7 cellular contexts compared by ENCODE assay signal in the genomic region with DNA sequence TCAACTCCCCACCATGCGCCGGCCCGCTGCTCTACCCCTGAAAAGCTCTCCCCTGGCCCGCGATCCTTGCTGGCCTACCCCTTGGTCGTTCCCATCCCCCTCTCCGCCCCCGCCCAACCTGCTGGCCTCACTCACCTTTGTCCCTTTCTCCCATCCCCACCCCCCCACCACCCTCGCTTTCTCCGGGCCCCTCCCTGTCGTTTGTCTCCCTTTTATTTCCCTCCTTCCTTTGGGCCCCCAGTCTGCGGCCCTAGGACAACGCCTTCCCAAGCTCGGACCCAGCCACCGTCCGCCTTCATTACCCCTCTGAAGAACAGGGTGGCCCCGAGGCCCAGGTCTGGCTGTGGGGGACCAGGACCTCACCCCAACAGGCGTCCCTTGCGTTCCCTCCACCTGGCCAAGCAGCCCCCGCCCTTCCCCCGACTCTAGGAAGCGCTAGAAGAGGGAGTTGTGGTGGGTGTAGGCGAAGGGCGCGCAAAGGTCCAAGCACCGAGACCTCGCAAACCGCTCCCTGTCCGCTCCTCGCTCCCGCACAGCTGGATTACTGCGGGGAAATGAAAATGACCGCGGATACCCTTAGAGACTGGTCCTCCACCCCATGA. TPM values are rescaled to one million over a fixed set of nuclear protein-coding genes. Genes with fewer than 3 reads are reported as not detected.
DNase-seq lines count a peak whose midpoint lies in the region; ATAC-seq, FAIRE-seq and TF ChIP-seq lines count a peak whose summit lies in the region.
"Had no signal": no experiment of that assay in that cellular context is flagged by ENCODE, and none has a peak within 500 bp of the region (broad histone marks: within the 10 kb centered on the region; RNA-seq: fewer than 3 reads in every experiment).

No MANE protein-coding gene starts in this region.

- TF ChIP-seq RAD21 in neural cell (conservative IDR thresholded peaks at IDR 0.05), result no peak

- FAIRE-seq in GM12892 (lab: Jason Lieb, UNC), result no peak

- H3K27ac ChIP-seq in brain microvascular endothelial cell, result no peak overlapping the region
- no peak overlapping the region for H3K27ac ChIP-seq in neural cell (ENCODE audit: low read length)

- no peaks in the 10 kb centered on the region for H3F3A ChIP-seq in neural cell (ENCODE audit: insufficient read depth, low read length, poor library complexity, severe bottlenecking)

- H3K36me3 ChIP-seq in brain microvascular endothelial cell (replicated peaks) (no peaks in the 10 kb centered on the region), neural cell (ENCODE audit: insufficient read depth, low read length) (no peaks in the 10 kb centered on the region)

- no peak for ATAC-seq in HG02840 (IDR thresholded peaks at IDR 0.05; ENCODE audit: low FRiP score, unreplicated experiment)
- ATAC-seq in HG02852 (IDR thresholded peaks at IDR 0.05; ENCODE audit: unreplicated experiment), result no peak

- H2AFZ ChIP-seq in neural cell (ENCODE audit: low read depth, low read length), result no peak overlapping the region

- H3K4me3 ChIP-seq in GM12864 (ENCODE audit: low read depth, low read length), result peak overlapping the region; percentile 52
- peak overlapping the region; percentile 39 for H3K4me3 ChIP-seq in brain microvascular endothelial cell (ENCODE audit: low read depth, low read length)
- peak overlapping the region; percentile 59 for H3K4me3 ChIP-seq in neural cell (ENCODE audit: low read length)

- no peak overlapping the region for H3K4me2 ChIP-seq in neural cell (ENCODE audit: low read length)

- DNase-seq in GM12864 (ENCODE audit: low read depth) (no peak), brain microvascular endothelial cell (no peak), GM12892 (ENCODE audit: insufficient read length) (no peak)
- DNase-seq: NCI-H1105 had no signal

- TF ChIP-seq CTCF in GM12864 (IDR thresholded peaks at IDR 0.05; ENCODE audit: low read depth, low read length, missing control alignments), result no peak
- no peak for TF ChIP-seq CTCF in brain microvascular endothelial cell (IDR thresholded peaks at IDR 0.05; ENCODE audit: low read depth, low read length, missing control alignments)
- no peak for TF ChIP-seq CTCF in neural cell (IDR thresholded peaks at IDR 0.05; ENCODE audit: poor library complexity, severe bottlenecking)

- H4K20me1 ChIP-seq in neural cell (ENCODE audit: insufficient read depth), result no peaks in the 10 kb centered on the region

- no peaks in the 10 kb centered on the region for H3K9me2 ChIP-seq in neural cell (ENCODE audit: insufficient read depth, low read length)

- in situ Hi-C loops in brain microvascular endothelial cell (cut with HindIII; ENCODE audit: low pct_ligation_motif_present, low sequenced_read_pairs), result no loop called here

- H3K79me2 ChIP-seq in neural cell (replicated peaks; ENCODE audit: insufficient read depth, low read length), result no peaks in the 10 kb centered on the region

- H3K27me3 ChIP-seq in brain microvascular endothelial cell (replicated peaks) (no peaks in the 10 kb centered on the region), neural cell (ENCODE audit: insufficient read depth, low read depth, low read length) (peaks cover 13% of the 10 kb centered on the region)

- peak overlapping the region; percentile 9 for H3K9ac ChIP-seq in neural cell (ENCODE audit: low read length)

- H3K9me3 ChIP-seq in neural cell (ENCODE audit: low read length), result no peaks in the 10 kb centered on the region

- TF ChIP-seq EP300 in neural cell (conservative IDR thresholded peaks at IDR 0.05; ENCODE audit: poor library complexity, severe bottlenecking), result no peak

- no peak for TF ChIP-seq POLR2A in GM12892 (IDR thresholded peaks at IDR 0.05; ENCODE audit: low read depth, low read length)

TF ChIP-seq in neural cell, 6 proteins besides CTCF, POLR2A, EP300 and RAD21:
- TF ChIP-seq, protein P1, sequence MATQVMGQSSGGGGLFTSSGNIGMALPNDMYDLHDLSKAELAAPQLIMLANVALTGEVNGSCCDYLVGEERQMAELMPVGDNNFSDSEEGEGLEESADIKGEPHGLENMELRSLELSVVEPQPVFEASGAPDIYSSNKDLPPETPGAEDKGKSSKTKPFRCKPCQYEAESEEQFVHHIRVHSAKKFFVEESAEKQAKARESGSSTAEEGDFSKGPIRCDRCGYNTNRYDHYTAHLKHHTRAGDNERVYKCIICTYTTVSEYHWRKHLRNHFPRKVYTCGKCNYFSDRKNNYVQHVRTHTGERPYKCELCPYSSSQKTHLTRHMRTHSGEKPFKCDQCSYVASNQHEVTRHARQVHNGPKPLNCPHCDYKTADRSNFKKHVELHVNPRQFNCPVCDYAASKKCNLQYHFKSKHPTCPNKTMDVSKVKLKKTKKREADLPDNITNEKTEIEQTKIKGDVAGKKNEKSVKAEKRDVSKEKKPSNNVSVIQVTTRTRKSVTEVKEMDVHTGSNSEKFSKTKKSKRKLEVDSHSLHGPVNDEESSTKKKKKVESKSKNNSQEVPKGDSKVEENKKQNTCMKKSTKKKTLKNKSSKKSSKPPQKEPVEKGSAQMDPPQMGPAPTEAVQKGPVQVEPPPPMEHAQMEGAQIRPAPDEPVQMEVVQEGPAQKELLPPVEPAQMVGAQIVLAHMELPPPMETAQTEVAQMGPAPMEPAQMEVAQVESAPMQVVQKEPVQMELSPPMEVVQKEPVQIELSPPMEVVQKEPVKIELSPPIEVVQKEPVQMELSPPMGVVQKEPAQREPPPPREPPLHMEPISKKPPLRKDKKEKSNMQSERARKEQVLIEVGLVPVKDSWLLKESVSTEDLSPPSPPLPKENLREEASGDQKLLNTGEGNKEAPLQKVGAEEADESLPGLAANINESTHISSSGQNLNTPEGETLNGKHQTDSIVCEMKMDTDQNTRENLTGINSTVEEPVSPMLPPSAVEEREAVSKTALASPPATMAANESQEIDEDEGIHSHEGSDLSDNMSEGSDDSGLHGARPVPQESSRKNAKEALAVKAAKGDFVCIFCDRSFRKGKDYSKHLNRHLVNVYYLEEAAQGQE (IDR thresholded peaks at IDR 0.05; ENCODE audit: borderline replicate concordance), result no peak
- TF ChIP-seq MXI1 (conservative IDR thresholded peaks at IDR 0.05; ENCODE audit: poor library complexity, severe bottlenecking) (no peak), SMC3 (conservative IDR thresholded peaks at IDR 0.05; ENCODE audit: poor library complexity) (no peak), TAF1 (IDR thresholded peaks at IDR 0.05; ENCODE audit: low read depth) (no peak), EZH2 (IDR thresholded peaks at IDR 0.05; ENCODE audit: borderline replicate concordance, insufficient read depth, low read length, poor library complexity, severe bottlenecking) (no peak), POLR2AphosphoS5 (IDR thresholded peaks at IDR 0.05) (no peak)

RNA-seq across cellular contexts. Expression of a gene that starts 6.9 kb away (rescaled TPM):
- not detected in 2 replicates for polyA plus RNA-seq in neural cell
- polyA minus RNA-seq in neural cell, result not detected in 2 replicates
- 24.5 TPM for polyA plus RNA-seq in GM12892 (2012; ENCODE audit: missing spikeins)

RNA-seq across cellular contexts. Expression of a gene that starts 7.6 kb away (rescaled TPM):
- polyA plus RNA-seq in neural cell, result 87.9 and 161 TPM in 2 replicates
- polyA minus RNA-seq in neural cell, result 15.8 and 16.6 TPM in 2 replicates
- polyA plus RNA-seq in GM12892 (2012; ENCODE audit: missing spikeins), result 86.7 TPM

RNA-seq across cellular contexts. Expression of a gene that starts 14.3 kb away (rescaled TPM):
- 0.30 and 1.5 TPM in 2 replicates for polyA plus RNA-seq in neural cell
- polyA minus RNA-seq in neural cell, result 0.69 and 0.97 TPM in 2 replicates
- polyA plus RNA-seq in GM12892 (2012; ENCODE audit: missing spikeins), result 0.74 TPM

RNA-seq across cellular contexts. Expression of a gene that starts 49.4 kb away (rescaled TPM):
- polyA plus RNA-seq in neural cell, result 0.22 and 1.1 TPM in 2 replicates
- 0.24 and 0.58 TPM in 2 replicates for polyA minus RNA-seq in neural cell
- polyA plus RNA-seq in GM12892 (2012; ENCODE audit: missing spikeins), result 15.5 TPM

RNA-seq across cellular contexts. Expression of a gene that starts 55.6 kb away (rescaled TPM):
- polyA plus RNA-seq in neural cell, result 60.7 and 76.1 TPM in 2 replicates
- 48.0 and 51.1 TPM in 2 replicates for polyA minus RNA-seq in neural cell
- 134 TPM for polyA plus RNA-seq in GM12892 (2012; ENCODE audit: missing spikeins)
